8 cellular contexts compared by ENCODE assay signal in genomic region chr14:58749066-58749669, GRCh38.
DNase-seq lines count a peak whose midpoint lies in the region; ATAC-seq and TF ChIP-seq lines count a peak whose summit lies in the region.

No MANE protein-coding gene starts in this region.

- peaks cover 40% of the 10 kb centered on the region for H3K4me1 ChIP-seq in HEK293 (ENCODE audit: control insufficient read depth, insufficient read depth, low read length)
- peaks cover 0 to 18% of the 10 kb centered on the region in 2 donors for H3K4me1 ChIP-seq in lung (ENCODE audit: control insufficient read depth in 2 of 2, insufficient read depth in 2 of 2, low read length in 2 of 2)

- no peaks in the 10 kb centered on the region for H3K36me3 Mint-ChIP-seq in activated CD8-positive, alpha-beta T cell treated with anti-CD3 and anti-CD28 coated beads, Interleukin-2, amount 10 ng/mL, durations not matched to agents 7 days and 5 days (ENCODE audit: low read depth)

- no peaks in the 10 kb centered on the region for H3K27me3 Mint-ChIP-seq in activated CD8-positive, alpha-beta T cell treated with anti-CD3 and anti-CD28 coated beads, Interleukin-2, amount 10 ng/mL, durations not matched to agents 7 days and 5 days (ENCODE audit: low read depth)

- no peaks in the 10 kb centered on the region for H3K9me3 Mint-ChIP-seq in activated CD8-positive, alpha-beta T cell treated with anti-CD3 and anti-CD28 coated beads, Interleukin-2, amount 10 ng/mL, durations not matched to agents 7 days and 5 days (ENCODE audit: insufficient read depth)

- no peak overlapping the region; the same call in 1 of the 2 replicates for H3K4me3 ChIP-seq in AG04450 (ENCODE audit: low read depth, low read length)
- no peak overlapping the region for H3K4me3 ChIP-seq in HEK293 (ENCODE audit: low read depth, low read length)
- H3K4me3 ChIP-seq in lung: no peak overlapping the region

- H3K9me3 ChIP-seq in AG04450 (ENCODE audit: control insufficient read depth, insufficient read depth, low read length) (peaks cover 18% of the 10 kb centered on the region), HEK293 (ENCODE audit: control insufficient read depth, insufficient read depth, low read depth, low read length) (no peaks in the 10 kb centered on the region), lung (ENCODE audit: control insufficient read depth in 2 of 2, insufficient read depth in 1 of 2, low read length in 1 of 2) (peaks cover 0 to 2% of the 10 kb centered on the region in 2 donors)

- POLR2A ChIA-PET in AG04450 (lab: Yijun Ruan, JAX) (no interaction called here), GM10248 (lab: Yijun Ruan, JAX) (no interaction called here), HEK293 (lab: Yijun Ruan, JAX) (no interaction called here)
- POLR2A ChIA-PET in activated CD8-positive, alpha-beta T cell treated with anti-CD3 and anti-CD28 coated beads, Interleukin-2, amount 10 ng/mL, durations not matched to agents 7 days and 5 days (lab: Charles Lee): no interaction called here

- peaks cover 9% of the 10 kb centered on the region for H3K4me1 Mint-ChIP-seq in activated CD8-positive, alpha-beta T cell treated with anti-CD3 and anti-CD28 coated beads, Interleukin-2, amount 10 ng/mL, durations not matched to agents 7 days and 5 days (ENCODE audit: low read depth)

- H3K36me3 ChIP-seq in HEK293 (ENCODE audit: control insufficient read depth in 2 of 2, insufficient read depth in 1 of 2, low read length in 2 of 2): no peaks in the 10 kb centered on the region
- no peaks in the 10 kb centered on the region for H3K36me3 ChIP-seq in lung (ENCODE audit: control insufficient read depth in 2 of 2, insufficient read depth in 2 of 2, low read length in 2 of 2)

- peak; percentile 61 for ATAC-seq in activated CD8-positive, alpha-beta T cell treated with anti-CD3 and anti-CD28 coated beads, Interleukin-2, amount 10 ng/mL, durations not matched to agents 7 days and 5 days
- peak; percentile 42 for ATAC-seq in lung (ENCODE audit: insufficient read depth, low FRiP score)

- H3K27me3 ChIP-seq in AG04450 (ENCODE audit: control insufficient read depth, insufficient read depth, low read length): peaks cover 11% of the 10 kb centered on the region
- no peaks in the 10 kb centered on the region for H3K27me3 ChIP-seq in lung (ENCODE audit: control insufficient read depth, insufficient read depth)

- H3K27ac Mint-ChIP-seq in activated CD8-positive, alpha-beta T cell treated with anti-CD3 and anti-CD28 coated beads, Interleukin-2, amount 10 ng/mL, durations not matched to agents 7 days and 5 days: peak overlapping the region; percentile 6

- TF ChIP-seq CTCF in AG04450 (IDR thresholded peaks at IDR 0.05; ENCODE audit: low read depth, low read length) (no peak), GM10248 (IDR thresholded peaks at IDR 0.05; ENCODE audit: control extremely low read depth, extremely low read depth, low read depth, missing control alignments) (no peak), HEK293 (tag by site-specific recombination; IDR thresholded peaks at IDR 0.05) (no peak), lung (IDR thresholded peaks at IDR 0.05; ENCODE audit: control extremely low read depth, extremely low read depth) (no peak)

- no peak overlapping the region for H3K27ac ChIP-seq in AG04450 (ENCODE audit: low read depth, low read length)
- peak overlapping the region; percentile 70 for H3K27ac ChIP-seq in HEK293 (ENCODE audit: extremely low read depth, low read depth, low read length)
- H3K27ac ChIP-seq in lung (ENCODE audit: low read depth in 1 of 2, low read length in 1 of 2): no peak overlapping the region

- 12 to 20% methylated on average over 5 of the region's 5 CpGs for WGBS in lung, 2 donors

- H3K4me3 Mint-ChIP-seq in activated CD8-positive, alpha-beta T cell treated with anti-CD3 and anti-CD28 coated beads, Interleukin-2, amount 10 ng/mL, durations not matched to agents 7 days and 5 days: peak overlapping the region; percentile 26

- CTCF ChIA-PET in AG04450 (lab: Charles Lee) (no interaction called here), GM10248 (lab: Yijun Ruan, JAX) (interaction anchor here (1.4 kb wide), 1 partner anchor 248 kb away, joined by 3 read pairs; no protein-coding TSS in a partner anchor), HEK293 (lab: Yijun Ruan, JAX) (interaction anchor here (0.5 to 1.4 kb wide), 2 partner anchors 14 to 24 kb away, joined by 3 to 4 read pairs; no protein-coding TSS in a partner anchor)
- CTCF ChIA-PET in activated CD8-positive, alpha-beta T cell treated with anti-CD3 and anti-CD28 coated beads, Interleukin-2, amount 10 ng/mL, durations not matched to agents 7 days and 5 days (lab: Charles Lee): no interaction called here

- peak; percentile 93 for DNase-seq in AG04450 (ENCODE audit: low read depth, low spot score)
- DNase-seq in GM10248 (ENCODE audit: extremely low spot score): peak; percentile 65
- DNase-seq in LHCN-M2 (ENCODE audit: low read depth): peak; percentile 86
- DNase-seq in activated CD8-positive, alpha-beta T cell treated with anti-CD3 and anti-CD28 coated beads, Interleukin-2, amount 10 ng/mL, durations not matched to agents 7 days and 5 days: peak; percentile 29
- no peak for DNase-seq in lung (ENCODE audit: low spot score)
- DNase-seq in cerebellum (ENCODE audit: low spot score): no peak
- no peak for DNase-seq in activated gamma-delta T cell (lab: John Stamatoyannopoulos, UW)

TF ChIP-seq in HEK293, 187 proteins besides CTCF, POLR2A, EP300 and RAD21 (continues in another document):
- TF ChIP-seq ZBTB20 (tag by site-specific recombination; IDR thresholded peaks at IDR 0.05) (no peak), REPIN1 (tag by site-specific recombination; IDR thresholded peaks at IDR 0.05; ENCODE audit: low read depth) (no peak), ZNF24 (tag by site-specific recombination; IDR thresholded peaks at IDR 0.05) (0 out of 2 replicates have a peak, but pooled peaks have one; percentile 37), ZNF423 (tag by site-specific recombination; IDR thresholded peaks at IDR 0.05) (no peak), ZNF311 (tag by site-specific recombination; IDR thresholded peaks at IDR 0.05; ENCODE audit: borderline replicate concordance) (no peak), ZNF501 (tag by site-specific recombination; IDR thresholded peaks at IDR 0.05) (no peak), ZNF596 (tag by site-specific recombination; IDR thresholded peaks at IDR 0.05) (no peak), PRDM4 (tag by site-specific recombination; IDR thresholded peaks at IDR 0.05) (no peak), ZNF514 (tag by site-specific recombination; IDR thresholded peaks at IDR 0.05) (no peak), ZNF202 (tag by site-specific recombination; IDR thresholded peaks at IDR 0.05; ENCODE audit: borderline replicate concordance) (no peak), ZNF560 (tag by site-specific recombination; IDR thresholded peaks at IDR 0.05; ENCODE audit: borderline replicate concordance) (no peak), GLI4 (tag by site-specific recombination; IDR thresholded peaks at IDR 0.05) (no peak), HOXD13 (CRISPR knock-in tag; IDR thresholded peaks at IDR 0.05; ENCODE audit: borderline replicate concordance) (no peak), OVOL3 (tag by site-specific recombination; IDR thresholded peaks at IDR 0.05) (no peak), SP2 (tag by site-specific recombination; IDR thresholded peaks at IDR 0.05) (peak; percentile 34; the same call in 1 of the 2 replicates), GLIS2 (tag by site-specific recombination; IDR thresholded peaks at IDR 0.05) (no peak), ZNF335 (tag by site-specific recombination; conservative IDR thresholded peaks at IDR 0.05) (peak; percentile 52)
- TF ChIP-seq, protein P1, sequence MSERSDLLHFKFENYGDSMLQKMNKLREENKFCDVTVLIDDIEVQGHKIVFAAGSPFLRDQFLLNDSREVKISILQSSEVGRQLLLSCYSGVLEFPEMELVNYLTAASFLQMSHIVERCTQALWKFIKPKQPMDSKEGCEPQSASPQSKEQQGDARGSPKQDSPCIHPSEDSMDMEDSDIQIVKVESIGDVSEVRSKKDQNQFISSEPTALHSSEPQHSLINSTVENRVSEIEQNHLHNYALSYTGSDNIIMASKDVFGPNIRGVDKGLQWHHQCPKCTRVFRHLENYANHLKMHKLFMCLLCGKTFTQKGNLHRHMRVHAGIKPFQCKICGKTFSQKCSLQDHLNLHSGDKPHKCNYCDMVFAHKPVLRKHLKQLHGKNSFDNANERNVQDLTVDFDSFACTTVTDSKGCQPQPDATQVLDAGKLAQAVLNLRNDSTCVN (tag by site-specific recombination; optimal IDR thresholded peaks at IDR 0.05): no peak
- TF ChIP-seq, protein P2, sequence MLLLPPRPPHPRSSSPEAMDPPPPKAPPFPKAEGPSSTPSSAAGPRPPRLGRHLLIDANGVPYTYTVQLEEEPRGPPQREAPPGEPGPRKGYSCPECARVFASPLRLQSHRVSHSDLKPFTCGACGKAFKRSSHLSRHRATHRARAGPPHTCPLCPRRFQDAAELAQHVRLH (tag by site-specific recombination; IDR thresholded peaks at IDR 0.05): no peak

Comparison
In these comparisons a context has a peak if more than half of its experiments do, and no peak if none do; other contexts are left out.
1. DNase-seq: peak in AG04450 (single experiment), GM10248 (single experiment), LHCN-M2 (single experiment) and activated CD8-positive, alpha-beta T cell treated with anti-CD3 and anti-CD28 coated beads, Interleukin-2, amount 10 ng/mL, durations not matched to agents 7 days and 5 days (single experiment); none in lung (single experiment), cerebellum (single experiment) and activated gamma-delta T cell (single experiment).
2. CTCF ChIA-PET loops: an anchor here in GM10248 (1.4 kb wide) and HEK293 (0.5 to 1.4 kb wide); none called in AG04450 and activated CD8-positive, alpha-beta T cell treated with anti-CD3 and anti-CD28 coated beads, Interleukin-2, amount 10 ng/mL, durations not matched to agents 7 days and 5 days.